Comparison of ENCODE assay signal across 19 cellular contexts in the genomic region with DNA sequence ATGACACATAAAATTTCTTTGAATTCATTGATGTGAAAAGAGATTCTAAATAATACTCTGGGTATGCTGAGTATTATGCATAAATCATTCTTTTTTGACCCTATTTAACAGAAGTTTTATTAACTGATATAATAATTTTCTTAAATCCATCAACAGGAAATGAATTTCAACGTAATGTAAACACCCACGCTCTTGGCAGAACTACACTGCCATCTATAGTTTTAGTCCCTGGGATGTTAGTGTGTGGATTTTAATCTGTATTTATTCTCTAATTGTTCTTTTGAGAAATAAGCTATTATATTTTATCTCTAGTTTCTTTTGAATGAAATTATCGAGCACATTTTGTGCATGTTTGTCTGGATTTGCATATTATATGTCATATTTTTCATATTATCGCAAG.
"Had no signal": no experiment of that assay in that cellular context is flagged by ENCODE, and none has a peak within 500 bp of the region (broad histone marks: within the 10 kb centered on the region; RNA-seq: fewer than 3 reads in every experiment).

No MANE protein-coding gene starts in this region.

- H3K27me3 Mint-ChIP-seq: activated B cell treated with CpG ODN at 0.5 μM for 24 hours; activated CD4-positive, alpha-beta memory T cell treated with anti-CD3 and anti-CD28 coated beads for 36 hours; activated naive CD8-positive, alpha-beta T cell treated with anti-CD3 and anti-CD28 coated beads, Interleukin-2, amount 50 U/mL, for 24 hours; brain had no signal

- H3K27ac Mint-ChIP-seq: activated B cell treated with CpG ODN at 0.5 μM for 24 hours; activated CD4-positive, alpha-beta memory T cell treated with anti-CD3 and anti-CD28 coated beads for 36 hours; activated naive CD4-positive, alpha-beta T cell treated with anti-CD3 and anti-CD28 coated beads for 36 hours; activated naive CD8-positive, alpha-beta T cell treated with anti-CD3 and anti-CD28 coated beads, Interleukin-2, amount 50 U/mL, for 24 hours; activated T-helper 2 cell treated with anti-CD3 and anti-CD28 coated beads, Interferon-gamma antibody, Interleukin-2, Interleukin-4, amounts not matched to agents 10 μg/mL and 5 μg/mL and 100 μg/mL, durations not matched to agents 14 hours and 24 hours and 36 hours; brain had no signal

- H3K27me3 ChIP-seq: dorsolateral prefrontal cortex, left lung, right atrium auricular region, thyroid gland had no signal

- ATAC-seq: activated naive CD8-positive, alpha-beta T cell treated with anti-CD3 and anti-CD28 coated beads, Interleukin-2, amount 50 U/mL, for 24 hours; left lung had no signal

- H3K36me3 ChIP-seq: left lung, prostate gland, right atrium auricular region, thyroid gland had no signal

- H3K36me3 Mint-ChIP-seq: activated CD4-positive, alpha-beta memory T cell treated with anti-CD3 and anti-CD28 coated beads for 36 hours; brain had no signal

- H3K27ac ChIP-seq: dorsolateral prefrontal cortex, epithelial cell of prostate, left lung, prostate gland, right atrium auricular region, thyroid gland had no signal

- H3K4me3 Mint-ChIP-seq: activated B cell treated with CpG ODN at 0.5 μM for 24 hours; activated CD4-positive, alpha-beta memory T cell treated with anti-CD3 and anti-CD28 coated beads for 36 hours; activated naive CD4-positive, alpha-beta T cell treated with anti-CD3 and anti-CD28 coated beads for 36 hours; activated naive CD8-positive, alpha-beta T cell treated with anti-CD3 and anti-CD28 coated beads, Interleukin-2, amount 50 U/mL, for 24 hours; brain had no signal

- H3K9me3 ChIP-seq: left lung, prostate gland, right atrium auricular region, thyroid gland had no signal

- H3K9me3 Mint-ChIP-seq: activated B cell treated with CpG ODN at 0.5 μM for 24 hours; activated naive CD4-positive, alpha-beta T cell treated with anti-CD3 and anti-CD28 coated beads for 36 hours; activated T-helper 2 cell treated with anti-CD3 and anti-CD28 coated beads, Interferon-gamma antibody, Interleukin-2, Interleukin-4, amounts not matched to agents 10 μg/mL and 5 μg/mL and 100 μg/mL, durations not matched to agents 14 hours and 24 hours and 36 hours had no signal

- DNase-seq: activated B cell treated with CpG ODN at 0.5 μM for 24 hours; activated CD4-positive, alpha-beta memory T cell treated with anti-CD3 and anti-CD28 coated beads for 36 hours; activated CD4-positive, alpha-beta T cell treated with anti-CD3 and anti-CD28 coated beads for 4 hours; activated naive CD4-positive, alpha-beta T cell treated with anti-CD3 and anti-CD28 coated beads for 36 hours; activated naive CD8-positive, alpha-beta T cell treated with anti-CD3 and anti-CD28 coated beads, Interleukin-2, amount 50 U/mL, for 24 hours; anterior cingulate cortex; central memory CD4-positive, alpha-beta T cell; dorsolateral prefrontal cortex; foreskin fibroblast; left lung; mammary epithelial cell; stimulated activated CD4-positive, alpha-beta T cell treated with anti-CD3 and anti-CD28 coated beads, Interleukin-2, amount 100 ng/mL, for 24 hours; stimulated activated naive CD4-positive, alpha-beta T cell treated with Interleukin-2 at 50 U/mL for 16 hours; thyroid gland had no signal

- H3K4me3 ChIP-seq: dorsolateral prefrontal cortex, left lung, prostate gland, right atrium auricular region, thyroid gland had no signal

- H3K4me1 ChIP-seq: left lung, prostate gland, right atrium auricular region, thyroid gland had no signal
